In the genomic region with DNA sequence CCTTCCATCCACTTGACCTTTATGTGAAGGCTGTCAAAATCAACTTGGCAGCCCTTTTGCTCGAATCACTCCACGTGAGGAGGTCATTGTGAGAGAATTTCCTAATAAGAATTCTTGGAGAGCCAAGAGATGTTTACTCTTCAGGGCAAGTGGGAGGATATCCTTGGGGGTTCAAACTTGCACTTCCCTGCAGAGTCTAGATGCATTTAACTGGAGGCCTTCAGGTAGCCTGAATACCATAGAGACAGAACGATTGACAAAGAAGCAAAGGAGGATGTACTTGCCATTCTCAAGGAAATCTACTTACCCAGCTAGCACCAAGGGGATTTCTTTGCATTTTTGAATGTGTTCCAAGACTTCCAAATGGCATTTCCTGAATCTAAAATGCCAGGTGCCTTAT, we compare ENCODE assay signal across 15 cellular contexts.
"Had no signal": no experiment of that assay in that cellular context is flagged by ENCODE, and none has a peak within 500 bp of the region (broad histone marks: within the 10 kb centered on the region; RNA-seq: fewer than 3 reads in every experiment).

No MANE protein-coding gene starts in this region.

- H3K9me3 ChIP-seq: testis had no signal

- H3K4me1 ChIP-seq: parathyroid adenoma, testis had no signal

- DNase-seq: activated CD4-positive, alpha-beta T cell treated with anti-CD3 and anti-CD28 coated beads for 48 hours; activated CD8-positive, alpha-beta memory T cell treated with anti-CD3 and anti-CD28 coated beads for 24 hours; endodermal cell; glutamatergic neuron; immature natural killer cell; left colon; mammary epithelial cell; nephron progenitor cell; stimulated activated CD4-positive, alpha-beta T cell treated with anti-CD3 and anti-CD28 coated beads, Interleukin-4, amount 100 ng/mL, for 4 hours; stimulated activated naive CD8-positive, alpha-beta T cell treated with anti-CD3 and anti-CD28 coated beads, Interleukin-15, amount 100 ng/mL, for 72 hours; testis; WERI-Rb-1 had no signal

- ATAC-seq: left colon; stimulated activated naive CD8-positive, alpha-beta T cell treated with anti-CD3 and anti-CD28 coated beads, Interleukin-15, amount 100 ng/mL, for 72 hours had no signal

- H3K36me3 ChIP-seq: brain microvascular endothelial cell, WERI-Rb-1 had no signal

- H3K4me3 ChIP-seq: skin epidermis, testis had no signal

- H3K27ac ChIP-seq: brain microvascular endothelial cell, parathyroid adenoma, skin epidermis, testis, WERI-Rb-1 had no signal

- H3K27me3 ChIP-seq: brain microvascular endothelial cell, testis had no signal
